Comparison of ENCODE assay signal across 9 cellular contexts in genomic region chr2:36322108-36322507, GRCh38. TPM values are rescaled to one million over a fixed set of nuclear protein-coding genes. Genes with fewer than 3 reads are reported as not detected.
DNase-seq lines count a peak whose midpoint lies in the region; ATAC-seq and TF ChIP-seq lines count a peak whose summit lies in the region.
"Had no signal": no experiment of that assay in that cellular context is flagged by ENCODE, and none has a peak within 500 bp of the region (broad histone marks: within the 10 kb centered on the region; RNA-seq: fewer than 3 reads in every experiment).

No MANE protein-coding gene starts in this region.

- no peak overlapping the region for H3K27ac ChIP-seq in left ventricle myocardium inferior (replicated peaks)
- H3K27ac ChIP-seq in suprapubic skin: no peak overlapping the region

- 56% methylated on average over 3 of the region's 3 CpGs for WGBS in suprapubic skin

- no peak for TF ChIP-seq POLR2A in suprapubic skin (IDR thresholded peaks at IDR 0.05)

- intact Hi-C loops in left ventricle myocardium inferior (cut with micrococcal nuclease) (no loop called here), cardiac septum (cut with DNase I) (no loop called here)

- H3K9me3 ChIP-seq in left ventricle myocardium inferior (replicated peaks) (peaks cover 5% of the 10 kb centered on the region), suprapubic skin (no peaks in the 10 kb centered on the region)

- TF ChIP-seq CTCF in left ventricle myocardium inferior (IDR thresholded peaks at IDR 0.05; ENCODE audit: borderline replicate concordance) (peak; percentile 43), WI38 (IDR thresholded peaks at IDR 0.05; ENCODE audit: low read depth, low read length) (peak; percentile 44), suprapubic skin (IDR thresholded peaks at IDR 0.05) (peak in 1 of 2 donors; percentile 12), GM20000 (IDR thresholded peaks at IDR 0.05; ENCODE audit: extremely low read depth, missing control alignments) (no peak)

- no peak for TF ChIP-seq EP300 in suprapubic skin (IDR thresholded peaks at IDR 0.05)

- H3K4me1 ChIP-seq in left ventricle myocardium inferior (peaks cover 4% of the 10 kb centered on the region), suprapubic skin (peaks cover 4% of the 10 kb centered on the region)

- H3K27me3 ChIP-seq in left ventricle myocardium inferior (ENCODE audit: low read depth) (no peaks in the 10 kb centered on the region), suprapubic skin (no peaks in the 10 kb centered on the region)

- ATAC-seq in GM21576 (IDR thresholded peaks at IDR 0.05; ENCODE audit: unreplicated experiment): no peak

- DNase-seq in left ventricle myocardium inferior (no peak), cardiac septum (ENCODE audit: low spot score) (no peak), iPS-NIHi11 (ENCODE audit: low spot score) (peak; percentile 51), suprapubic skin (ENCODE audit: low spot score in 2 of 2) (no peak), COR-L47 (lab: John Stamatoyannopoulos, UW) (no peak), GM20000 (ENCODE audit: low spot score) (no peak)
- DNase-seq: activated CD4-positive, alpha-beta T cell treated with anti-CD3 and anti-CD28 coated beads, Interleukin-2, amount 10 ng/mL, durations not matched to agents 24 days and 14 days had no signal

- H3K4me3 ChIP-seq in left ventricle myocardium inferior (no peak overlapping the region), WI38 (ENCODE audit: low read depth, low read length) (no peak overlapping the region), suprapubic skin (no peak overlapping the region)

- H3K36me3 ChIP-seq in left ventricle myocardium inferior (no peaks in the 10 kb centered on the region), suprapubic skin (no peaks in the 10 kb centered on the region)

RNA-seq across cellular contexts. Expression of gene CRIM1, which starts 33.5 kb away (rescaled TPM):
- 45.6 TPM for total RNA-seq in left ventricle myocardium inferior
- total RNA-seq in cardiac septum: 125 TPM
- 100 to 1,000 TPM in 2 of 4 donors, 10 to 100 TPM in 2; 72.6 to 162 (median 112) TPM for total RNA-seq in suprapubic skin
